In the genomic region with DNA sequence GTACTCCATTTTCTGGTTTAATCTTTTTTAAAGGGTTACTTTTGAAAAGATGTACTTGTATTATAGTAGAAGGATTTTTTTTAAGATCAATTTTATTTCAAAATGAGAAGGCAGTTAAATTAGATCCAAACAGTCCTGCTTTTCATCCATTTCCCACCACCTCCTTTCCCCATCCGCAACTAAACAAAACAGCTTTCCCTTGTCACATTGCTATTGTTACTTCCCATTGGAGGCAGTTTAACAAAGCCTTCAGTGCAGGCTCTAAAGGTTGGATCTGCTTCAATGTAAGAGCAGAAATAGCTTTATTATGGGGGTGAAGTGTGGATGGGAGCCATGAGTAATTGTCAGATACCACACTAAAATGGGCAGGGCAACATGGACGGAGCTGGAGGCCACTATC, we compare ENCODE assay signal across 7 cellular contexts.
"Had no signal": no experiment of that assay in that cellular context is flagged by ENCODE, and none has a peak within 500 bp of the region (broad histone marks: within the 10 kb centered on the region; RNA-seq: fewer than 3 reads in every experiment).

No MANE protein-coding gene starts in this region.

- H3K27ac ChIP-seq: GM23248 had no signal

- H3K9me3 ChIP-seq: HAP-1 had no signal

- H3K9me3 Mint-ChIP-seq: HFFc6, IgD-negative memory B cell had no signal

- H3K27ac Mint-ChIP-seq: HFFc6, IgD-negative memory B cell had no signal

- H3K36me3 ChIP-seq: HAP-1 had no signal

- ATAC-seq: HCT116 had no signal

- H3K9ac ChIP-seq: GM23248 had no signal

- DNase-seq: GM23248, GOT3, H7, HFFc6 had no signal

- H2AFZ ChIP-seq: GM23248 had no signal

- H3K4me3 Mint-ChIP-seq: HFFc6, IgD-negative memory B cell had no signal

- H3K4me3 ChIP-seq: GM23248, HAP-1 had no signal

- H3K27me3 Mint-ChIP-seq: IgD-negative memory B cell had no signal
